In genomic region chr14:23469127-23469905, GRCh38 we compare ENCODE assay signal across 1 cellular context.
TF ChIP-seq lines count a peak whose summit lies in the region.

A gene with protein sequence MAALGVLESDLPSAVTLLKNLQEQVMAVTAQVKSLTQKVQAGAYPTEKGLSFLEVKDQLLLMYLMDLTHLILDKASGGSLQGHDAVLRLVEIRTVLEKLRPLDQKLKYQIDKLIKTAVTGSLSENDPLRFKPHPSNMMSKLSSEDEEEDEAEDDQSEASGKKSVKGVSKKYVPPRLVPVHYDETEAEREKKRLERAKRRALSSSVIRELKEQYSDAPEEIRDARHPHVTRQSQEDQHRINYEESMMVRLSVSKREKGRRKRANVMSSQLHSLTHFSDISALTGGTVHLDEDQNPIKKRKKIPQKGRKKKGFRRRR (plus strand): TSS chr14:23469703. CDS start chr14:23469716, 13 bp downstream.

TF ChIP-seq in K562, 482 proteins besides CTCF, POLR2A, EP300 and RAD21 (continued from another document and continues in another):
- TF ChIP-seq, protein P1, sequence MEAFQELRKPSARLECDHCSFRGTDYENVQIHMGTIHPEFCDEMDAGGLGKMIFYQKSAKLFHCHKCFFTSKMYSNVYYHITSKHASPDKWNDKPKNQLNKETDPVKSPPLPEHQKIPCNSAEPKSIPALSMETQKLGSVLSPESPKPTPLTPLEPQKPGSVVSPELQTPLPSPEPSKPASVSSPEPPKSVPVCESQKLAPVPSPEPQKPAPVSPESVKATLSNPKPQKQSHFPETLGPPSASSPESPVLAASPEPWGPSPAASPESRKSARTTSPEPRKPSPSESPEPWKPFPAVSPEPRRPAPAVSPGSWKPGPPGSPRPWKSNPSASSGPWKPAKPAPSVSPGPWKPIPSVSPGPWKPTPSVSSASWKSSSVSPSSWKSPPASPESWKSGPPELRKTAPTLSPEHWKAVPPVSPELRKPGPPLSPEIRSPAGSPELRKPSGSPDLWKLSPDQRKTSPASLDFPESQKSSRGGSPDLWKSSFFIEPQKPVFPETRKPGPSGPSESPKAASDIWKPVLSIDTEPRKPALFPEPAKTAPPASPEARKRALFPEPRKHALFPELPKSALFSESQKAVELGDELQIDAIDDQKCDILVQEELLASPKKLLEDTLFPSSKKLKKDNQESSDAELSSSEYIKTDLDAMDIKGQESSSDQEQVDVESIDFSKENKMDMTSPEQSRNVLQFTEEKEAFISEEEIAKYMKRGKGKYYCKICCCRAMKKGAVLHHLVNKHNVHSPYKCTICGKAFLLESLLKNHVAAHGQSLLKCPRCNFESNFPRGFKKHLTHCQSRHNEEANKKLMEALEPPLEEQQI (IDR thresholded peaks at IDR 0.05): peak; percentile 99
- TF ChIP-seq YY1 (IDR thresholded peaks at IDR 0.05; ENCODE audit: borderline replicate concordance in 1 of 3, control insufficient read depth in 1 of 3, extremely low read depth in 1 of 3, insufficient read depth in 3 of 3, insufficient read length in 1 of 3, insufficient replicate concordance in 2 of 3, low read depth in 1 of 3, low read length in 2 of 3): peak; percentile 76 to 97 (median 90)
- TF ChIP-seq ATF1 (CRISPR knock-in tag; IDR thresholded peaks at IDR 0.05): peak; percentile 45; the same call in 1 of the 2 replicates
- peak; percentile 97 for TF ChIP-seq ATF1 (tag; IDR thresholded peaks at IDR 0.05)
- no peak for TF ChIP-seq PHB (CRISPR knock-in tag; IDR thresholded peaks at IDR 0.05)
- TF ChIP-seq TOE1 (IDR thresholded peaks at IDR 0.05; ENCODE audit: borderline replicate concordance): no peak
- TF ChIP-seq TOE1 (CRISPR knock-in tag; IDR thresholded peaks at IDR 0.05; ENCODE audit: borderline replicate concordance, low read depth): no peak
- TF ChIP-seq HDAC2 (IDR thresholded peaks at IDR 0.05): peak; percentile 74
- no peak for TF ChIP-seq PRMT5 (CRISPR knock-in tag; IDR thresholded peaks at IDR 0.05)
- TF ChIP-seq BRF1 (IDR thresholded peaks at IDR 0.05; ENCODE audit: borderline replicate concordance, extremely low read depth, insufficient read length): no peak
- no peak for TF ChIP-seq TBL1XR1 (IDR thresholded peaks at IDR 0.05; ENCODE audit: low read length in 2 of 2)
- TF ChIP-seq RBM34 (IDR thresholded peaks at IDR 0.05; ENCODE audit: borderline replicate concordance, insufficient read depth, low read length): no peak
- no peak for TF ChIP-seq GABPB2 (CRISPR knock-in tag; conservative IDR thresholded peaks at IDR 0.05)
- no peak for TF ChIP-seq SIRT6 (IDR thresholded peaks at IDR 0.05; ENCODE audit: low read depth, low read length)
- TF ChIP-seq SETDB1 (IDR thresholded peaks at IDR 0.05; ENCODE audit: low read length): no peak
- no peak for TF ChIP-seq CHCHD3 (CRISPR knock-in tag; IDR thresholded peaks at IDR 0.05)
- no peak for TF ChIP-seq ELK1 (CRISPR knock-in tag; IDR thresholded peaks at IDR 0.05)
- no peak for TF ChIP-seq ZNF609 (CRISPR knock-in tag; IDR thresholded peaks at IDR 0.05; ENCODE audit: borderline replicate concordance)
- no peak for TF ChIP-seq ZKSCAN8 (CRISPR knock-in tag; IDR thresholded peaks at IDR 0.05)
- no peak for TF ChIP-seq ZBTB43 (CRISPR knock-in tag; IDR thresholded peaks at IDR 0.05)
- TF ChIP-seq, protein P2, sequence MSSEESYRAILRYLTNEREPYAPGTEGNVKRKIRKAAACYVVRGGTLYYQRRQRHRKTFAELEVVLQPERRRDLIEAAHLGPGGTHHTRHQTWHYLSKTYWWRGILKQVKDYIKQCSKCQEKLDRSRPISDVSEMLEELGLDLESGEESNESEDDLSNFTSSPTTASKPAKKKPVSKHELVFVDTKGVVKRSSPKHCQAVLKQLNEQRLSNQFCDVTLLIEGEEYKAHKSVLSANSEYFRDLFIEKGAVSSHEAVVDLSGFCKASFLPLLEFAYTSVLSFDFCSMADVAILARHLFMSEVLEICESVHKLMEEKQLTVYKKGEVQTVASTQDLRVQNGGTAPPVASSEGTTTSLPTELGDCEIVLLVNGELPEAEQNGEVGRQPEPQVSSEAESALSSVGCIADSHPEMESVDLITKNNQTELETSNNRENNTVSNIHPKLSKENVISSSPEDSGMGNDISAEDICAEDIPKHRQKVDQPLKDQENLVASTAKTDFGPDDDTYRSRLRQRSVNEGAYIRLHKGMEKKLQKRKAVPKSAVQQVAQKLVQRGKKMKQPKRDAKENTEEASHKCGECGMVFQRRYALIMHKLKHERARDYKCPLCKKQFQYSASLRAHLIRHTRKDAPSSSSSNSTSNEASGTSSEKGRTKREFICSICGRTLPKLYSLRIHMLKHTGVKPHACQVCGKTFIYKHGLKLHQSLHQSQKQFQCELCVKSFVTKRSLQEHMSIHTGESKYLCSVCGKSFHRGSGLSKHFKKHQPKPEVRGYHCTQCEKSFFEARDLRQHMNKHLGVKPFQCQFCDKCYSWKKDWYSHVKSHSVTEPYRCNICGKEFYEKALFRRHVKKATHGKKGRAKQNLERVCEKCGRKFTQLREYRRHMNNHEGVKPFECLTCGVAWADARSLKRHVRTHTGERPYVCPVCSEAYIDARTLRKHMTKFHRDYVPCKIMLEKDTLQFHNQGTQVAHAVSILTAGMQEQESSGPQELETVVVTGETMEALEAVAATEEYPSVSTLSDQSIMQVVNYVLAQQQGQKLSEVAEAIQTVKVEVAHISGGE (CRISPR knock-in tag; IDR thresholded peaks at IDR 0.05): no peak
- TF ChIP-seq, protein P3, sequence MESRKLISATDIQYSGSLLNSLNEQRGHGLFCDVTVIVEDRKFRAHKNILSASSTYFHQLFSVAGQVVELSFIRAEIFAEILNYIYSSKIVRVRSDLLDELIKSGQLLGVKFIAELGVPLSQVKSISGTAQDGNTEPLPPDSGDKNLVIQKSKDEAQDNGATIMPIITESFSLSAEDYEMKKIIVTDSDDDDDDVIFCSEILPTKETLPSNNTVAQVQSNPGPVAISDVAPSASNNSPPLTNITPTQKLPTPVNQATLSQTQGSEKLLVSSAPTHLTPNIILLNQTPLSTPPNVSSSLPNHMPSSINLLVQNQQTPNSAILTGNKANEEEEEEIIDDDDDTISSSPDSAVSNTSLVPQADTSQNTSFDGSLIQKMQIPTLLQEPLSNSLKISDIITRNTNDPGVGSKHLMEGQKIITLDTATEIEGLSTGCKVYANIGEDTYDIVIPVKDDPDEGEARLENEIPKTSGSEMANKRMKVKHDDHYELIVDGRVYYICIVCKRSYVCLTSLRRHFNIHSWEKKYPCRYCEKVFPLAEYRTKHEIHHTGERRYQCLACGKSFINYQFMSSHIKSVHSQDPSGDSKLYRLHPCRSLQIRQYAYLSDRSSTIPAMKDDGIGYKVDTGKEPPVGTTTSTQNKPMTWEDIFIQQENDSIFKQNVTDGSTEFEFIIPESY (CRISPR knock-in tag; IDR thresholded peaks at IDR 0.05): peak; percentile 100
- no peak for TF ChIP-seq MCM7 (IDR thresholded peaks at IDR 0.05)
- no peak for TF ChIP-seq TCFL5 (CRISPR knock-in tag; conservative IDR thresholded peaks at IDR 0.05)
- TF ChIP-seq NFE2L1 (tag; IDR thresholded peaks at IDR 0.05; ENCODE audit: borderline replicate concordance, low read depth): no peak
- TF ChIP-seq EHMT2 (IDR thresholded peaks at IDR 0.05): peak; percentile 85; the same call in 1 of the 2 replicates
- TF ChIP-seq USF2 (CRISPR knock-in tag; IDR thresholded peaks at IDR 0.05): no peak
- TF ChIP-seq SMARCE1 (IDR thresholded peaks at IDR 0.05): no peak
- TF ChIP-seq THRAP3 (IDR thresholded peaks at IDR 0.05; ENCODE audit: borderline replicate concordance): no peak; the same call in 1 of the 2 replicates
- TF ChIP-seq, protein P4, sequence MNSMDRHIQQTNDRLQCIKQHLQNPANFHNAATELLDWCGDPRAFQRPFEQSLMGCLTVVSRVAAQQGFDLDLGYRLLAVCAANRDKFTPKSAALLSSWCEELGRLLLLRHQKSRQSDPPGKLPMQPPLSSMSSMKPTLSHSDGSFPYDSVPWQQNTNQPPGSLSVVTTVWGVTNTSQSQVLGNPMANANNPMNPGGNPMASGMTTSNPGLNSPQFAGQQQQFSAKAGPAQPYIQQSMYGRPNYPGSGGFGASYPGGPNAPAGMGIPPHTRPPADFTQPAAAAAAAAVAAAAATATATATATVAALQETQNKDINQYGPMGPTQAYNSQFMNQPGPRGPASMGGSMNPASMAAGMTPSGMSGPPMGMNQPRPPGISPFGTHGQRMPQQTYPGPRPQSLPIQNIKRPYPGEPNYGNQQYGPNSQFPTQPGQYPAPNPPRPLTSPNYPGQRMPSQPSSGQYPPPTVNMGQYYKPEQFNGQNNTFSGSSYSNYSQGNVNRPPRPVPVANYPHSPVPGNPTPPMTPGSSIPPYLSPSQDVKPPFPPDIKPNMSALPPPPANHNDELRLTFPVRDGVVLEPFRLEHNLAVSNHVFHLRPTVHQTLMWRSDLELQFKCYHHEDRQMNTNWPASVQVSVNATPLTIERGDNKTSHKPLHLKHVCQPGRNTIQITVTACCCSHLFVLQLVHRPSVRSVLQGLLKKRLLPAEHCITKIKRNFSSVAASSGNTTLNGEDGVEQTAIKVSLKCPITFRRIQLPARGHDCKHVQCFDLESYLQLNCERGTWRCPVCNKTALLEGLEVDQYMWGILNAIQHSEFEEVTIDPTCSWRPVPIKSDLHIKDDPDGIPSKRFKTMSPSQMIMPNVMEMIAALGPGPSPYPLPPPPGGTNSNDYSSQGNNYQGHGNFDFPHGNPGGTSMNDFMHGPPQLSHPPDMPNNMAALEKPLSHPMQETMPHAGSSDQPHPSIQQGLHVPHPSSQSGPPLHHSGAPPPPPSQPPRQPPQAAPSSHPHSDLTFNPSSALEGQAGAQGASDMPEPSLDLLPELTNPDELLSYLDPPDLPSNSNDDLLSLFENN (IDR thresholded peaks at IDR 0.05; ENCODE audit: low read depth in 2 of 2, low read length in 2 of 2): no peak
- peak; percentile 78 for TF ChIP-seq TAF7 (tag; IDR thresholded peaks at IDR 0.05)
- TF ChIP-seq, protein P5, sequence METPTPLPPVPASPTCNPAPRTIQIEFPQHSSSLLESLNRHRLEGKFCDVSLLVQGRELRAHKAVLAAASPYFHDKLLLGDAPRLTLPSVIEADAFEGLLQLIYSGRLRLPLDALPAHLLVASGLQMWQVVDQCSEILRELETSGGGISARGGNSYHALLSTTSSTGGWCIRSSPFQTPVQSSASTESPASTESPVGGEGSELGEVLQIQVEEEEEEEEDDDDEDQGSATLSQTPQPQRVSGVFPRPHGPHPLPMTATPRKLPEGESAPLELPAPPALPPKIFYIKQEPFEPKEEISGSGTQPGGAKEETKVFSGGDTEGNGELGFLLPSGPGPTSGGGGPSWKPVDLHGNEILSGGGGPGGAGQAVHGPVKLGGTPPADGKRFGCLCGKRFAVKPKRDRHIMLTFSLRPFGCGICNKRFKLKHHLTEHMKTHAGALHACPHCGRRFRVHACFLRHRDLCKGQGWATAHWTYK (CRISPR knock-in tag; IDR thresholded peaks at IDR 0.05): no peak
- no peak for TF ChIP-seq NR1H2 (CRISPR knock-in tag; IDR thresholded peaks at IDR 0.05)
- no peak for TF ChIP-seq KDM4B (IDR thresholded peaks at IDR 0.05; ENCODE audit: borderline replicate concordance in 2 of 2, low read depth in 1 of 2)
- TF ChIP-seq CEBPG (CRISPR knock-in tag; IDR thresholded peaks at IDR 0.05): no peak
- TF ChIP-seq CEBPG (tag; conservative IDR thresholded peaks at IDR 0.05 in 1 of 2, IDR thresholded peaks at IDR 0.05 in 1 of 2): no peak
- no peak for TF ChIP-seq NCOA4 (IDR thresholded peaks at IDR 0.05; ENCODE audit: partially characterized antibody)
- no peak for TF ChIP-seq CBX8 (IDR thresholded peaks at IDR 0.05; ENCODE audit: borderline replicate concordance, extremely low read depth, low read depth, low read length, poor library complexity, severe bottlenecking)
